ENCODE assay signal across 1 cellular context in genomic region chr4:151204925-151205524, GRCh38.
A peak's percentile ranks its signal among the peaks of the same experiment; 100 is the strongest.
TF ChIP-seq lines count a peak whose summit lies in the region.

No MANE protein-coding gene starts in this region.

TF ChIP-seq in HepG2, 621 proteins besides CTCF, POLR2A, EP300 and RAD21 (continued from another document and continues in another):
- peak; percentile 71; the same call in 1 of the 2 replicates for TF ChIP-seq ZNF609 (CRISPR knock-in tag; IDR thresholded peaks at IDR 0.05; ENCODE audit: borderline replicate concordance)
- TF ChIP-seq TFE3 (CRISPR knock-in tag; IDR thresholded peaks at IDR 0.05), result no peak; the same call in 1 of the 2 replicates
- TF ChIP-seq ZNF891 (CRISPR knock-in tag; IDR thresholded peaks at IDR 0.05), result no peak
- TF ChIP-seq EED (CRISPR knock-in tag; IDR thresholded peaks at IDR 0.05), result no peak
- TF ChIP-seq ZNF674 (CRISPR knock-in tag; IDR thresholded peaks at IDR 0.05; ENCODE audit: low read depth), result no peak
- TF ChIP-seq ZNF484 (CRISPR knock-in tag; IDR thresholded peaks at IDR 0.05; ENCODE audit: borderline replicate concordance, low read depth), result no peak
- TF ChIP-seq JUND (CRISPR knock-in tag; IDR thresholded peaks at IDR 0.05), result no peak
- TF ChIP-seq ZXDC (CRISPR knock-in tag; IDR thresholded peaks at IDR 0.05), result no peak
- TF ChIP-seq KDM4B (CRISPR knock-in tag; IDR thresholded peaks at IDR 0.05), result no peak
- TF ChIP-seq CC2D1A (CRISPR knock-in tag; IDR thresholded peaks at IDR 0.05), result no peak
- TF ChIP-seq AGO2 (optimal IDR thresholded peaks at IDR 0.05; ENCODE audit: low read depth, low read length), result no peak
- no peak for TF ChIP-seq MTF1 (CRISPR knock-in tag; IDR thresholded peaks at IDR 0.05)
- peak; percentile 79 for TF ChIP-seq FOXA3 (CRISPR knock-in tag; IDR thresholded peaks at IDR 0.05)
- TF ChIP-seq MNT (IDR thresholded peaks at IDR 0.05), result no peak
- TF ChIP-seq ZFX (CRISPR knock-in tag; IDR thresholded peaks at IDR 0.05; ENCODE audit: low read depth), result peak; percentile 72
- no peak for TF ChIP-seq RELA (CRISPR knock-in tag; IDR thresholded peaks at IDR 0.05)
- no peak for TF ChIP-seq HDAC6 (IDR thresholded peaks at IDR 0.05; ENCODE audit: low read depth, low read length)
- peak; percentile 38; the same call in 1 of the 2 replicates for TF ChIP-seq ZNF232 (CRISPR knock-in tag; IDR thresholded peaks at IDR 0.05; ENCODE audit: borderline replicate concordance)
- peak; percentile 63; the same call in 1 of the 2 replicates for TF ChIP-seq SOX13 (IDR thresholded peaks at IDR 0.05)
- peak in 1 of 2 experiments; percentile 86; a peak in 2 of 4 replicates for TF ChIP-seq SOX13 (CRISPR knock-in tag; conservative IDR thresholded peaks at IDR 0.05 in 1 of 2, IDR thresholded peaks at IDR 0.05 in 1 of 2)
- TF ChIP-seq ZNF773 (CRISPR knock-in tag; IDR thresholded peaks at IDR 0.05; ENCODE audit: borderline replicate concordance), result no peak
- TF ChIP-seq POLR2G (IDR thresholded peaks at IDR 0.05; ENCODE audit: low read depth, low read length), result no peak
- TF ChIP-seq ARID5B (CRISPR knock-in tag; IDR thresholded peaks at IDR 0.05), result peak; percentile 97
- TF ChIP-seq PHF20 (CRISPR knock-in tag; IDR thresholded peaks at IDR 0.05), result no peak
- TF ChIP-seq ZNF629 (CRISPR knock-in tag; conservative IDR thresholded peaks at IDR 0.05), result no peak; the same call in 1 of the 2 replicates
- TF ChIP-seq KAT7 (CRISPR knock-in tag; IDR thresholded peaks at IDR 0.05; ENCODE audit: borderline replicate concordance), result peak; percentile 42; the same call in 1 of the 2 replicates
- TF ChIP-seq ZBTB7B (CRISPR knock-in tag; IDR thresholded peaks at IDR 0.05), result peak; percentile 34; the same call in 1 of the 2 replicates
- no peak for TF ChIP-seq ZSCAN21 (CRISPR knock-in tag; IDR thresholded peaks at IDR 0.05; ENCODE audit: borderline replicate concordance)
- TF ChIP-seq STAT6 (CRISPR knock-in tag; IDR thresholded peaks at IDR 0.05; ENCODE audit: borderline replicate concordance), result peak; percentile 90; the same call in 1 of the 2 replicates
- TF ChIP-seq DDIT3 (CRISPR knock-in tag; IDR thresholded peaks at IDR 0.05), result no peak
- TF ChIP-seq ATAD3A (CRISPR knock-in tag; IDR thresholded peaks at IDR 0.05), result no peak
- no peak for TF ChIP-seq TFDP1 (CRISPR knock-in tag; IDR thresholded peaks at IDR 0.05; ENCODE audit: borderline replicate concordance)
- no peak for TF ChIP-seq USF2 (IDR thresholded peaks at IDR 0.05; ENCODE audit: low read depth, low read length)
- TF ChIP-seq USF2 (CRISPR knock-in tag; IDR thresholded peaks at IDR 0.05; ENCODE audit: borderline replicate concordance), result no peak
- TF ChIP-seq HBP1 (CRISPR knock-in tag; IDR thresholded peaks at IDR 0.05; ENCODE audit: low read depth), result no peak
